11 cellular contexts compared by ENCODE assay signal in the genomic region with DNA sequence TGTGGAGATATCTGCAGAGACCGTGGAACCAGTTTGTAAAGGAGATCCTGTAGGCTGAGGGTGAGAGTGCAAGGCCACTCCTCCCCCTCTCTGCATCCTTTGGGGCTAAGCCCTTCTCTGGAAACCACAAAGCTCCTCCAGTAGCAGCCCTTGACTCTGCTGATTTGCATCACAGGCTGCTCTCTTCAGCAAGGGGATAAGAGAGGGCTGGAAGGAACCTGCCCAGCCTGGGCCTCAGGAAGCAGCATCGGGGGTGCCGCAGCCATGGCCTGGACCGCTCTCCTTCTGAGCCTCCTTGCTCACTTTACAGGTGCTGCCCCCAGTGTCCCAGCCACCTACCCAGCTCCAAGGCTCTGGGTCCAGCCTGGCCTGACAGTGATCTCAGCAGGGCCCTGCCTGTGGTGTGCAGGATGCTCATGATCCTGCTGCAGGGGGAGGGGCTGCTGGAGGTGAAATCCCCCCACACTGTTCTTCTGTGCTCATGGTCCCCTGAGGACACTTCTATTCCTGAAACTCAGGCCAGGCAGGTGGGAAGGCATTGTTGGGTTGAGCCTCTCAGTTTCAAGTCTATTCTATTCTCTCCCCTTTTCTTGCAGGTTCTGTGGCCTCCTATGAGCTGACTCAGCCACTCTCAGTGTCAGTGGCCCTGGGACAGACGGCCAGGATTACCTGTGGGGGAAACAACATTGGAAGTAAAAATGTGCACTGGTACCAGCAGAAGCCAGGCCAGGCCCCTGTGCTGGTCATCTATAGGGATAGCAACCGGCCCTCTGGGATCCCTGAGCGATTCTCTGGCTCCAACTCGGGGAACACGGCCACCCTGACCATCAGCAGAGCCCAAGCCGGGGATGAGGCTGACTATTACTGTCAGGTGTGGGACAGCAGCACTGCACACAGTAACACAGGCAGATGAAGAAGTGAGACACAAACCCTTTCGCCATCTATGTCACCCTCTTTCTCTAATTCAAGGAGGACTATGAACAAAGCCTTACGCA.
DNase-seq lines count a peak whose midpoint lies in the region; ATAC-seq lines count a peak whose summit lies in the region.
"Had no signal": no experiment of that assay in that cellular context is flagged by ENCODE, and none has a peak within 500 bp of the region (broad histone marks: within the 10 kb centered on the region; RNA-seq: fewer than 3 reads in every experiment).

No MANE protein-coding gene starts in this region.

- H3K36me3 ChIP-seq in thymus (ENCODE audit: control insufficient read depth, insufficient read depth) = no peaks in the 10 kb centered on the region

- in situ Hi-C loops in KBM-7 (cut with MboI; ENCODE audit: low pct_unique_long_range_greater_than_20kb, low sequenced_read_pairs) = no loop called here

- CTCF ChIA-PET in activated CD8-positive, alpha-beta T cell treated with anti-CD3 and anti-CD28 coated beads, Interleukin-2, amount 10 ng/mL, durations not matched to agents 7 days and 5 days (lab: Charles Lee) = interaction anchor here (0.7 to 14.7 kb wide), 11 partner anchors 8 to 140 kb away, joined by 3 to 256 read pairs (median 5); no protein-coding TSS in a partner anchor

- H3K27ac ChIP-seq in thymus (ENCODE audit: low read depth) (peak overlapping the region; percentile 85), caudate nucleus (ENCODE audit: low read depth, low read length) (no peak overlapping the region)

- WGBS in thymus = 63% methylated on average over 12 of the region's 12 CpGs

- H3K4me1 ChIP-seq in thymus (ENCODE audit: control insufficient read depth, insufficient read depth, low read length) = peaks cover 71% of the 10 kb centered on the region

- H3K27me3 Mint-ChIP-seq in activated CD8-positive, alpha-beta T cell treated with anti-CD3 and anti-CD28 coated beads, Interleukin-2, amount 10 ng/mL, durations not matched to agents 7 days and 5 days (ENCODE audit: low read depth) = no peaks in the 10 kb centered on the region

- H3K4me3 Mint-ChIP-seq in activated CD8-positive, alpha-beta T cell treated with anti-CD3 and anti-CD28 coated beads, Interleukin-2, amount 10 ng/mL, durations not matched to agents 7 days and 5 days = peak overlapping the region; percentile 68

- H3K36me3 Mint-ChIP-seq in activated CD8-positive, alpha-beta T cell treated with anti-CD3 and anti-CD28 coated beads, Interleukin-2, amount 10 ng/mL, durations not matched to agents 7 days and 5 days (ENCODE audit: low read depth) = no peaks in the 10 kb centered on the region

- peak; percentile 73 for ATAC-seq in HG03354 (IDR thresholded peaks at IDR 0.05; ENCODE audit: poor library complexity, severe bottlenecking, unreplicated experiment)
- peak; percentile 82 for ATAC-seq in activated CD8-positive, alpha-beta T cell treated with anti-CD3 and anti-CD28 coated beads, Interleukin-2, amount 10 ng/mL, durations not matched to agents 7 days and 5 days
- ATAC-seq: HepG2, SK-N-SH treated with all-trans-retinoic acid at 6 μM for 48 hours had no signal

- H3K4me3 ChIP-seq in thymus (ENCODE audit: low read length) = peak overlapping the region; percentile 31

- H3K27me3 ChIP-seq in thymus (ENCODE audit: control insufficient read depth, insufficient read depth) = no peaks in the 10 kb centered on the region

- H3K27ac Mint-ChIP-seq in activated CD8-positive, alpha-beta T cell treated with anti-CD3 and anti-CD28 coated beads, Interleukin-2, amount 10 ng/mL, durations not matched to agents 7 days and 5 days = peak overlapping the region; percentile 93

- peak; percentile 54 for DNase-seq in activated gamma-delta T cell treated with Interleukin-2 at 50 U/mL for 16 hours
- DNase-seq in activated gamma-delta T cell (lab: John Stamatoyannopoulos, UW) = no peak
- DNase-seq in activated CD8-positive, alpha-beta T cell treated with anti-CD3 and anti-CD28 coated beads, Interleukin-2, amount 10 ng/mL, durations not matched to agents 7 days and 5 days = peak; percentile 82
- no peak for DNase-seq in globus pallidus (ENCODE audit: low spot score)
- DNase-seq in caudate nucleus (lab: John Stamatoyannopoulos, UW) = no peak
- DNase-seq in KBM-7 = no peak
- DNase-seq: AML-193 had no signal

- POLR2A ChIA-PET in activated CD8-positive, alpha-beta T cell treated with anti-CD3 and anti-CD28 coated beads, Interleukin-2, amount 10 ng/mL, durations not matched to agents 7 days and 5 days (lab: Charles Lee) = interaction anchor here (0.8 to 1.3 kb wide), 3 partner anchors 11 to 47 kb away, joined by 3 to 4 read pairs (median 3); no protein-coding TSS in a partner anchor

- no peaks in the 10 kb centered on the region for H3K9me3 ChIP-seq in thymus (ENCODE audit: control insufficient read depth)

- peaks cover 91% of the 10 kb centered on the region for H3K4me1 Mint-ChIP-seq in activated CD8-positive, alpha-beta T cell treated with anti-CD3 and anti-CD28 coated beads, Interleukin-2, amount 10 ng/mL, durations not matched to agents 7 days and 5 days (ENCODE audit: low read depth)

- no peaks in the 10 kb centered on the region for H3K9me3 Mint-ChIP-seq in activated CD8-positive, alpha-beta T cell treated with anti-CD3 and anti-CD28 coated beads, Interleukin-2, amount 10 ng/mL, durations not matched to agents 7 days and 5 days (ENCODE audit: insufficient read depth)

Comparison
In these comparisons a context has a peak if more than half of its experiments do, and no peak if none do; other contexts are left out.
1. DNase-seq: peak in activated gamma-delta T cell treated with Interleukin-2 at 50 U/mL for 16 hours (single experiment) and activated CD8-positive, alpha-beta T cell treated with anti-CD3 and anti-CD28 coated beads, Interleukin-2, amount 10 ng/mL, durations not matched to agents 7 days and 5 days (single experiment); none in activated gamma-delta T cell (single experiment), globus pallidus (single experiment), caudate nucleus (0 of 61) and KBM-7 (single experiment).